21 cellular contexts compared by ENCODE assay signal in the genomic region with DNA sequence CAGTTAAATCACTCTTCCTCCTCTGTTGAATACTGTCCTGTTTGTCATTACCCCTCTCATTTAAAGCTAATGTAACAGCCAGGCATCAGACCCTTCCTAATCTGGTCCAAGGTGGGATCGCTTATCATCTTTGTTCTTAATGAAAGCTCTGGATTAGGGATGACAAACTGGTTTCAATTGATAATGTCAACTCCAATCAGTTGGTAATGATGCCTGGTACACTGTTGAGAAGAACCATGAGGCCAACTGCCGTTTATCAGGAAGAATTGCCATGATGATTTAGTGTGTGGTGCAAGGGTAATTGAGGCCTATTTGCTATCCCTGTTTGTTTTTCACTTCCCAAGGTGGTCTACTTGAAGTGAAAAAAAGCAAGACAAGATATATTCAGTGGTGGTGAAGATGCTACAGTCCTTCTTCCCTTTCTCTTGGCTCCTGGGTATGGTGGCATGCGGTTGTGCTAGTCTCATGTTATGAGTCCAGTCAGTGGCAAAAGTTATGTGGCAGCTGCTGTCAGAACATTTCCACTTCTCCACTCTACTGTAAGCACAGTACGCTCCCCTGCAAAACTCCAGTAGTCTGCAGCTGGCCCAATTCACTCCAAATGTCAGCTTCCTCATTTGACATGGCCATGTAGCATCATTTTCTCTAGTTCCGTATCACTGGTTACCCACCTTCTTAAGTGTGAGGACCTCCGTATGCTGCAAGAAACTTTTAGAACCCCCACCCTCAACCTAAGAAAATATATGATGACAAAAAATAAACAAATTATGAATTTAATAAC.
"Had no signal": no experiment of that assay in that cellular context is flagged by ENCODE, and none has a peak within 500 bp of the region (broad histone marks: within the 10 kb centered on the region; RNA-seq: fewer than 3 reads in every experiment).

No MANE protein-coding gene starts in this region.

- H3K4me3 ChIP-seq: esophagus squamous epithelium, left ventricle myocardium inferior, right lobe of liver, skin epidermis, stomach, thyroid gland, upper lobe of right lung had no signal

- H3K27ac ChIP-seq: epithelial cell of prostate, esophagus squamous epithelium, left ventricle myocardium inferior, right lobe of liver, skin epidermis, stomach, thyroid gland, upper lobe of right lung had no signal

- H3K4me3 Mint-ChIP-seq: activated naive CD8-positive, alpha-beta T cell; central memory CD8-positive, alpha-beta T cell; dendritic cell treated with granulocyte-macrophage colony-stimulating factor and Interleukin-4, amounts not matched to agents 40 ng/mL and 50 ng/mL, for 4 days; nephron; stimulated activated effector memory CD8-positive, alpha-beta T cell treated with anti-CD3 and anti-CD28 coated beads, Interleukin-12 subunit alpha, Interleukin-12 subunit beta, amount 100 ng/mL, for 72 hours had no signal

- H3K36me3 Mint-ChIP-seq: activated naive CD8-positive, alpha-beta T cell; stimulated activated effector memory CD8-positive, alpha-beta T cell treated with anti-CD3 and anti-CD28 coated beads, Interleukin-12 subunit alpha, Interleukin-12 subunit beta, amount 100 ng/mL, for 72 hours had no signal

- H3K36me3 ChIP-seq: esophagus squamous epithelium, left ventricle myocardium inferior, right lobe of liver, stomach, thyroid gland, upper lobe of right lung had no signal

- H3K27me3 ChIP-seq: esophagus squamous epithelium, right lobe of liver, stomach, thyroid gland, upper lobe of right lung had no signal

- H3K27me3 Mint-ChIP-seq: activated naive CD8-positive, alpha-beta T cell; dendritic cell treated with granulocyte-macrophage colony-stimulating factor and Interleukin-4, amounts not matched to agents 40 ng/mL and 50 ng/mL, for 4 days had no signal

- H3K9me3 ChIP-seq: esophagus squamous epithelium, left ventricle myocardium inferior, right lobe of liver, stomach, thyroid gland, upper lobe of right lung had no signal

- H3K4me1 Mint-ChIP-seq: central memory CD8-positive, alpha-beta T cell; nephron; stimulated activated effector memory CD8-positive, alpha-beta T cell treated with anti-CD3 and anti-CD28 coated beads, Interleukin-12 subunit alpha, Interleukin-12 subunit beta, amount 100 ng/mL, for 72 hours had no signal

- H3K27ac Mint-ChIP-seq: activated naive CD8-positive, alpha-beta T cell; dendritic cell treated with granulocyte-macrophage colony-stimulating factor and Interleukin-4, amounts not matched to agents 40 ng/mL and 50 ng/mL, for 4 days; nephron; stimulated activated effector memory CD8-positive, alpha-beta T cell treated with anti-CD3 and anti-CD28 coated beads, Interleukin-12 subunit alpha, Interleukin-12 subunit beta, amount 100 ng/mL, for 72 hours had no signal

- H3K4me1 ChIP-seq: esophagus squamous epithelium, left ventricle myocardium inferior, right lobe of liver, stomach, thyroid gland, upper lobe of right lung had no signal

- DNase-seq: activated CD4-positive, alpha-beta T cell treated with anti-CD3 and anti-CD28 coated beads for 4 hours; activated CD4-positive, alpha-beta T cell treated with anti-CD3 and anti-CD28 coated beads, Interleukin-2, amount 50 U/mL, for 48 hours; activated CD8-positive, alpha-beta memory T cell treated with anti-CD3 and anti-CD28 coated beads for 24 hours; activated effector memory CD4-positive, alpha-beta T cell treated with Interleukin-2 at 50 U/mL for 16 hours; activated naive CD4-positive, alpha-beta T cell treated with Interleukin-2 at 50 U/mL for 16 hours; esophagus squamous epithelium; glutamatergic neuron; left ventricle myocardium inferior; right lobe of liver; stimulated activated CD4-positive, alpha-beta T cell treated with anti-CD3 and anti-CD28 coated beads, Interleukin-12 subunit alpha, Interleukin-12 subunit beta, amount 100 ng/mL, for 4 hours; stimulated activated CD4-positive, alpha-beta T cell treated with anti-CD3 and anti-CD28 coated beads, Interleukin-4, amount 100 ng/mL, for 1 hour; stomach; thyroid gland; upper lobe of right lung had no signal

- ATAC-seq: stimulated activated effector memory CD8-positive, alpha-beta T cell treated with anti-CD3 and anti-CD28 coated beads, Interleukin-12 subunit alpha, Interleukin-12 subunit beta, amount 100 ng/mL, for 72 hours; upper lobe of right lung had no signal

- H3K9me3 Mint-ChIP-seq: central memory CD8-positive, alpha-beta T cell; dendritic cell treated with granulocyte-macrophage colony-stimulating factor and Interleukin-4, amounts not matched to agents 40 ng/mL and 50 ng/mL, for 4 days; stimulated activated effector memory CD8-positive, alpha-beta T cell treated with anti-CD3 and anti-CD28 coated beads, Interleukin-12 subunit alpha, Interleukin-12 subunit beta, amount 100 ng/mL, for 72 hours had no signal
